ENCODE assay signal across 13 cellular contexts in the genomic region with DNA sequence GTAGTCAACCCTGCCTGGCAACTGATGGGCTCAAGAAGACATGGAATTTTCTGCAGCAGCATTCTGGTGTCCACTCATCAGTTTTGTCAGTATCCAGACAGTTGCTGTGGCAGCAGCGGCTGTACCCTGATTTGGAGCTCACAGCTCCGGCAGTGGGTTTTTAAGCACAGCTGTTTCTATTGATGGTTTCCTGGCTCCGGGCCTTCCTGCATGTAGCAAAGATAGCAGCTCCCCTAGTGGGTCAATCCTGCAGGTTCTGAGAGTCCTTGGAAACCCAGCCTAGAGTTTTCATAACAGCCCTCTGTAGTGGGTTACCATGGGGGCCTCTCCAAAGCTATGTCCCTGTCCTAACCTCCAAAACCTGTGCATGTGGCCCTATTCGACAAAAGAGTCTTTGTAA.
DNase-seq lines count a peak whose midpoint lies in the region; ATAC-seq, FAIRE-seq and TF ChIP-seq lines count a peak whose summit lies in the region.
"Had no signal": no experiment of that assay in that cellular context is flagged by ENCODE, and none has a peak within 500 bp of the region (broad histone marks: within the 10 kb centered on the region; RNA-seq: fewer than 3 reads in every experiment).

No MANE protein-coding gene starts in this region.

- H3K27me3 Mint-ChIP-seq in endothelial cell (ENCODE audit: unreplicated experiment) (peaks cover 3% of the 10 kb centered on the region), neural crest cell (ENCODE audit: low read depth) (no peaks in the 10 kb centered on the region)
- H3K27me3 Mint-ChIP-seq: activated CD4-positive, alpha-beta T cell treated with anti-CD3 and anti-CD28 coated beads, Interleukin-2, amount 10 ng/mL, durations not matched to agents 24 days and 14 days had no signal

- H3K4me3 Mint-ChIP-seq in endothelial cell (ENCODE audit: unreplicated experiment), result no peak overlapping the region
- no peak overlapping the region for H3K4me3 Mint-ChIP-seq in neural crest cell
- H3K4me3 Mint-ChIP-seq: activated CD4-positive, alpha-beta T cell treated with anti-CD3 and anti-CD28 coated beads, Interleukin-2, amount 10 ng/mL, durations not matched to agents 24 days and 14 days had no signal

- no peak for ATAC-seq in GM19351 (IDR thresholded peaks at IDR 0.05; ENCODE audit: unreplicated experiment)
- ATAC-seq in GM18870 (IDR thresholded peaks at IDR 0.05; ENCODE audit: unreplicated experiment), result no peak

- peak overlapping the region; percentile 24 for H3K27ac Mint-ChIP-seq in endothelial cell (ENCODE audit: unreplicated experiment)
- no peak overlapping the region for H3K27ac Mint-ChIP-seq in neural crest cell (ENCODE audit: unreplicated experiment)
- H3K27ac Mint-ChIP-seq: activated CD4-positive, alpha-beta T cell treated with anti-CD3 and anti-CD28 coated beads, Interleukin-2, amount 10 ng/mL, durations not matched to agents 24 days and 14 days had no signal

- H3K9me3 Mint-ChIP-seq in endothelial cell (ENCODE audit: unreplicated experiment), result no peaks in the 10 kb centered on the region
- no peaks in the 10 kb centered on the region for H3K9me3 Mint-ChIP-seq in neural crest cell
- H3K9me3 Mint-ChIP-seq: activated CD4-positive, alpha-beta T cell treated with anti-CD3 and anti-CD28 coated beads, Interleukin-2, amount 10 ng/mL, durations not matched to agents 24 days and 14 days had no signal

- FAIRE-seq in GM19239 (lab: Jason Lieb, UNC), result no peak
- FAIRE-seq: colon had no signal

- H3K4me1 Mint-ChIP-seq in endothelial cell (ENCODE audit: unreplicated experiment) (peaks cover 3% of the 10 kb centered on the region), neural crest cell (no peaks in the 10 kb centered on the region)

- H3K36me3 Mint-ChIP-seq in endothelial cell (ENCODE audit: low read depth, unreplicated experiment) (no peaks in the 10 kb centered on the region), neural crest cell (ENCODE audit: low read depth) (no peaks in the 10 kb centered on the region)

- peak; percentile 38 for DNase-seq in DMS 273 treated with DMSO at 0.1 percent for 48 hours (lab: John Stamatoyannopoulos, UW)
- DNase-seq in NCI-H1694 treated with DMSO at 0.1 percent for 48 hours (lab: John Stamatoyannopoulos, UW), result peak; percentile 66
- peak; percentile 18 for DNase-seq in endothelial cell (ENCODE audit: low spot score)
- no peak for DNase-seq in neural crest cell (ENCODE audit: low read depth, low spot score)
- DNase-seq in NAMALWA (ENCODE audit: low spot score), result no peak
- no peak for DNase-seq in GM19239 (ENCODE audit: insufficient read length, low spot score)
- DNase-seq: activated CD4-positive, alpha-beta T cell treated with anti-CD3 and anti-CD28 coated beads, Interleukin-2, amount 10 ng/mL, durations not matched to agents 24 days and 14 days; activated gamma-delta T cell; DMS79 treated with DMSO at 0.1 percent for 48 hours; KBM-7 had no signal

- no peak for TF ChIP-seq CTCF in endothelial cell (IDR thresholded peaks at IDR 0.05; ENCODE audit: unreplicated experiment)
- peak; percentile 27 for TF ChIP-seq CTCF in neural crest cell (conservative IDR thresholded peaks at IDR 0.05)

Comparison
In these comparisons a context has a peak if more than half of its experiments do, and no peak if none do; other contexts are left out.
1. DNase-seq: peak in DMS 273 treated with DMSO at 0.1 percent for 48 hours (single experiment), NCI-H1694 treated with DMSO at 0.1 percent for 48 hours (single experiment) and endothelial cell (single experiment); none in neural crest cell (single experiment), NAMALWA (single experiment) and GM19239 (single experiment).